ENCODE assay signal across 8 cellular contexts in the genomic region with DNA sequence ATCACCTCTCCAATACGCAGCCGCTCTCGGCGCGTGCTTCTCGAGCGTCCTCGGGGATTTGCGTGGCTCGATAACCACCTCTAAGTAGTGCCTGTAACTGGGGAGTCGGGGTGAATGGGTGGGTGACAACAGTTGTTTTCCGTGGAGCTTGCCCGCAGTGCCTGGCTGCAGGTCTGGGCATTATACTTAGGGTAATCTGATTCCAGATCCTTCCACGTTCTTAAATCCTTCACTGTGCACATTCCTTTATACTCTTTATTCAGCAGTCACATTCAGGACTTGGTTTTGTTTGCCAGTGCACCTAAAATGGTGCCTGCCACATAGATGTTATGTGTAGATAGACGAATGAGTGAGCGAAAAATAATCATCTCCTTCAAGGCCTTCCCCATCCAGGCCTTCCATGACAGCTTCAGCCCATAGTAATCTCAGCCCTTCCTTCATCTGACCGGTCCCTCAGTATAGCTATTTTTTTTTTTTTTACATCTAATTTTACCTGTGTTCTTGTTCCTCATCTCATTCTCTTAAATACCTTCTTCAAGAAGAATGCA. TPM values are rescaled to one million over a fixed set of nuclear protein-coding genes. Genes with fewer than 3 reads are reported as not detected.
DNase-seq lines count a peak whose midpoint lies in the region; ATAC-seq and TF ChIP-seq lines count a peak whose summit lies in the region.

No MANE protein-coding gene starts in this region.

- H3K27me3 ChIP-seq in Caco-2 (replicated peaks; ENCODE audit: control insufficient read depth, insufficient read depth, low read length) (no peaks in the 10 kb centered on the region), lung (ENCODE audit: control insufficient read depth, insufficient read depth) (no peaks in the 10 kb centered on the region), uterus (no peaks in the 10 kb centered on the region)

- 1% methylated on average over 17 of the region's 17 CpGs for WGBS in lung, 2 donors

- intact Hi-C loops in Caco-2 (cut with micrococcal nuclease; ENCODE audit: unreplicated experiment): loop anchor here (1.0 to 5.0 kb wide), 4 partner anchors 55 to 331 kb away; partner anchors contain the start of genes CAPRIN1 and CAT
- intact Hi-C loops in uterus (cut with DNase I; ENCODE audit: low total_unique reads): loop anchor here (5.0 kb wide), 1 partner anchor 54 kb away; the partner anchor contains the start of gene CAPRIN1

- H3K4me1 ChIP-seq in Caco-2 (peaks cover 9% of the 10 kb centered on the region), lung (ENCODE audit: control insufficient read depth in 2 of 2, insufficient read depth in 2 of 2, low read length in 2 of 2) (peaks cover 4 to 8% of the 10 kb centered on the region in 2 donors), uterus (peaks cover 4 to 5% of the 10 kb centered on the region in 2 donors)

- H3K4me3 ChIP-seq in Caco-2 (ENCODE audit: low read depth, low read length): peak overlapping the region; percentile 74
- H3K4me3 ChIP-seq in lung: peak overlapping the region; percentile 87
- H3K4me3 ChIP-seq in uterus: peak overlapping the region; percentile 66 to 90

- ATAC-seq in lung (ENCODE audit: insufficient read depth, low FRiP score) (no peak), HG03342 (IDR thresholded peaks at IDR 0.05; ENCODE audit: unreplicated experiment) (no peak), HG03175 (IDR thresholded peaks at IDR 0.05; ENCODE audit: unreplicated experiment) (no peak)

- H3K36me3 ChIP-seq in Caco-2 (ENCODE audit: control insufficient read depth, insufficient read depth, low read length) (no peaks in the 10 kb centered on the region; the same call in 1 of the 2 replicates), lung (ENCODE audit: control insufficient read depth in 2 of 2, insufficient read depth in 2 of 2, low read length in 2 of 2) (peaks cover 11 to 15% of the 10 kb centered on the region in 2 donors), uterus (no peaks in the 10 kb centered on the region)

- H3K9me3 Mint-ChIP-seq in Caco-2 (ENCODE audit: unreplicated experiment): no peaks in the 10 kb centered on the region
- peaks cover 0 to 8% (median 0%) of the 10 kb centered on the region in 5 experiments for H3K9me3 Mint-ChIP-seq in brain

- TSS peak; percentile 43 for BruUV-seq in Caco-2 (replicated peaks; lab: Mats Ljungman, UMichigan)

- POLR2A ChIA-PET in Caco-2 (lab: Charles Lee): interaction anchor here (0.6 to 2.0 kb wide), 3 partner anchors 50 to 78 kb away, joined by 4 to 14 read pairs (median 8); partner anchors contain the start of gene CAPRIN1

- no peak for DNase-seq in Caco-2
- peak; percentile 11 for DNase-seq in HuH-7.5 (ENCODE audit: low spot score)
- no peak for DNase-seq in lung (ENCODE audit: low spot score)
- DNase-seq in uterus: no peak
- no peak for DNase-seq in kidney tubule cell (ENCODE audit: low spot score)

- TF ChIP-seq CTCF in Caco-2 (IDR thresholded peaks at IDR 0.05; ENCODE audit: insufficient read depth in 1 of 2, low read depth in 1 of 2, low read length in 1 of 2, severe bottlenecking in 1 of 2, unreplicated experiment in 1 of 2): no peak
- TF ChIP-seq CTCF in brain (conservative IDR thresholded peaks at IDR 0.05): no peak
- no peak for TF ChIP-seq CTCF in lung (IDR thresholded peaks at IDR 0.05; ENCODE audit: control extremely low read depth, extremely low read depth)
- TF ChIP-seq CTCF in uterus (IDR thresholded peaks at IDR 0.05): no peak

- H3K27ac ChIP-seq in lung (ENCODE audit: low read depth in 1 of 2, low read length in 1 of 2): peak overlapping the region; percentile 64 to 94
- peak overlapping the region; percentile 92 to 97 for H3K27ac ChIP-seq in uterus

- H3K36me3 Mint-ChIP-seq in Caco-2 (ENCODE audit: insufficient read depth, unreplicated experiment) (peaks cover 89% of the 10 kb centered on the region), brain (peaks cover 23% of the 10 kb centered on the region)

- CTCF ChIA-PET in Caco-2 (lab: Charles Lee): interaction anchor here (0.6 to 1.5 kb wide), 4 partner anchors 32 to 411 kb away, joined by 3 to 7 read pairs (median 3); no protein-coding TSS in a partner anchor

- H3K4me1 Mint-ChIP-seq in Caco-2 (ENCODE audit: low read depth, unreplicated experiment) (peaks cover 21% of the 10 kb centered on the region), brain (peaks cover 40% of the 10 kb centered on the region)

- H3K4me3 Mint-ChIP-seq in Caco-2 (ENCODE audit: unreplicated experiment) (peak overlapping the region; percentile 94), brain (peak overlapping the region; percentile 95 to 100 (median 97))

- H3K27ac Mint-ChIP-seq in Caco-2 (ENCODE audit: unreplicated experiment) (peak overlapping the region; percentile 95), brain (peak overlapping the region; percentile 97 to 99 (median 99))

- H3K9me3 ChIP-seq in Caco-2 (no peaks in the 10 kb centered on the region), lung (ENCODE audit: control insufficient read depth in 2 of 2, insufficient read depth in 1 of 2, low read length in 1 of 2) (no peaks in the 10 kb centered on the region), uterus (no peaks in the 10 kb centered on the region)

- no peak for TF ChIP-seq POLR2A in uterus (IDR thresholded peaks at IDR 0.05)

- no peaks in the 10 kb centered on the region for H3K27me3 Mint-ChIP-seq in Caco-2 (ENCODE audit: insufficient read depth, unreplicated experiment)
- peaks cover 11% of the 10 kb centered on the region for H3K27me3 Mint-ChIP-seq in brain

RNA-seq across cellular contexts. Expression of gene NAT10, which starts 0.6 kb away (rescaled TPM):
- total RNA-seq in Caco-2 (2022): 91.4 and 101 TPM in 2 replicates
- 17.4 TPM for polyA plus RNA-seq in brain (ENCODE audit: insufficient read depth, low read depth, low replicate concordance)
- total RNA-seq in lung: 10 to 100 TPM; 27.1 to 41.1 TPM
- 10 to 100 TPM; 24.2 to 28.3 TPM for polyA plus RNA-seq in lung
- total RNA-seq in uterus: 10 to 100 TPM; 18.5 to 54.0 (median 22.9) TPM

RNA-seq across cellular contexts. Expression of gene CAPRIN1, which starts 54.5 kb away (rescaled TPM):
- total RNA-seq in Caco-2 (2022) (217 and 224 TPM in 2 replicates), lung (100 to 1,000 TPM; 171 to 285 TPM), uterus (100 to 1,000 TPM; 118 to 252 (median 169) TPM)
- polyA plus RNA-seq in brain (ENCODE audit: insufficient read depth, low read depth, low replicate concordance) (135 TPM), lung (10 to 100 TPM; 65.6 to 66.4 TPM)
